Comparison of ENCODE assay signal across 17 cellular contexts in genomic region chr2:109141006-109141600, GRCh38. TPM values are rescaled to one million over a fixed set of nuclear protein-coding genes. Genes with fewer than 3 reads are reported as not detected.
DNase-seq lines count a peak whose midpoint lies in the region; ATAC-seq and TF ChIP-seq lines count a peak whose summit lies in the region.
"Had no signal": no experiment of that assay in that cellular context is flagged by ENCODE, and none has a peak within 500 bp of the region (broad histone marks: within the 10 kb centered on the region; RNA-seq: fewer than 3 reads in every experiment).

No MANE protein-coding gene starts in this region.

- H3K27me3 ChIP-seq in BLaER1 (no peaks in the 10 kb centered on the region), prostate gland (replicated peaks; ENCODE audit: insufficient read depth) (peaks cover 3% of the 10 kb centered on the region)
- H3K27me3 ChIP-seq in BLaER1 treated with 17β-estradiol and CSF1 and Interleukin-3, amounts not matched to agents 10 nM and 100 nM = no peaks in the 10 kb centered on the region

- H3K9ac ChIP-seq in BLaER1 = no peak overlapping the region
- no peak overlapping the region for H3K9ac ChIP-seq in BLaER1 treated with 17β-estradiol and CSF1 and Interleukin-3, amounts not matched to agents 10 nM and 100 nM

- H3K27ac ChIP-seq in BLaER1 (0 out of 2 replicates have a peak overlapping the region, but pooled peaks have one; percentile 7), prostate gland (no peak overlapping the region)
- H3K27ac ChIP-seq in BLaER1 treated with 17β-estradiol and CSF1 and Interleukin-3, amounts not matched to agents 10 nM and 100 nM = no peak overlapping the region

- H3K4me1 ChIP-seq in BLaER1 (peaks cover 95% of the 10 kb centered on the region), prostate gland (replicated peaks) (no peaks in the 10 kb centered on the region)
- H3K4me1 ChIP-seq in BLaER1 treated with 17β-estradiol and CSF1 and Interleukin-3, amounts not matched to agents 10 nM and 100 nM = peaks cover 78 to 100% (median 97%) of the 10 kb centered on the region in 10 experiments
- H3K4me1 ChIP-seq: HAP-1 had no signal

- ATAC-seq in sciatic nerve (no peak), left cardiac atrium (no peak)
- ATAC-seq: GM23338 had no signal

- peaks cover 82% of the 10 kb centered on the region for H4K20me1 ChIP-seq in BLaER1
- H4K20me1 ChIP-seq in BLaER1 treated with 17β-estradiol and CSF1 and Interleukin-3, amounts not matched to agents 10 nM and 100 nM = peaks cover 90 to 100% (median 100%) of the 10 kb centered on the region in 11 experiments

- intact Hi-C loops in sciatic nerve (cut with DNase I) = no loop called here
- intact Hi-C loops in prostate gland (cut with DNase I) = no loop called here
- intact Hi-C loops in left cardiac atrium (cut with DNase I) = no loop called here

- H3K9me3 ChIP-seq in BLaER1 (no peaks in the 10 kb centered on the region), prostate gland (no peaks in the 10 kb centered on the region)
- H3K9me3 ChIP-seq in BLaER1 treated with 17β-estradiol and CSF1 and Interleukin-3, amounts not matched to agents 10 nM and 100 nM (replicated peaks in 1 of 11) = peaks cover 0 to 5% (median 0%) of the 10 kb centered on the region in 11 experiments; a peak in 2 of 22 replicates
- H3K9me3 ChIP-seq: HAP-1 had no signal

- TF ChIP-seq CTCF in prostate gland (IDR thresholded peaks at IDR 0.05) = no peak

- 91% methylated on average over 12 of the region's 12 CpGs for WGBS in prostate gland

- H3K4me2 ChIP-seq in BLaER1 = peak overlapping the region; percentile 74
- peak overlapping the region; percentile 11 to 96 (median 81); a peak in 21 of 22 replicates for H3K4me2 ChIP-seq in BLaER1 treated with 17β-estradiol and CSF1 and Interleukin-3, amounts not matched to agents 10 nM and 100 nM
- H3K4me2 ChIP-seq: GM23338 had no signal

- DNase-seq in mesenteric fat pad (ENCODE audit: low spot score) (peak; percentile 62), sciatic nerve (ENCODE audit: low spot score) (peak; percentile 35), prostate gland (ENCODE audit: low spot score) (no peak), left cardiac atrium (no peak), C1 segment of cervical spinal cord (lab: John Stamatoyannopoulos, UW) (no peak)
- DNase-seq: Calu3; CD4-positive, alpha-beta memory T cell; COR-L47; DMS53; DMS79 treated with DMSO at 0.1 percent for 48 hours; GF-D8; HFFc6 had no signal

- TF ChIP-seq POLR2A in prostate gland (IDR thresholded peaks at IDR 0.05) = no peak

- H3K36me3 ChIP-seq in BLaER1 = 0 out of 2 replicates have a peak, but pooled peaks cover 5% of the 10 kb centered on the region
- peaks cover 0 to 27% (median 5%) of the 10 kb centered on the region in 11 experiments; a peak in 9 of 22 replicates for H3K36me3 ChIP-seq in BLaER1 treated with 17β-estradiol and CSF1 and Interleukin-3, amounts not matched to agents 10 nM and 100 nM
- H3K36me3 ChIP-seq in prostate gland = no peaks in the 10 kb centered on the region
- H3K36me3 ChIP-seq: HAP-1 had no signal

- H3K4me3 ChIP-seq in BLaER1 = no peak overlapping the region
- H3K4me3 ChIP-seq in BLaER1 treated with 17β-estradiol and CSF1 and Interleukin-3, amounts not matched to agents 10 nM and 100 nM = no peak overlapping the region
- no peak overlapping the region for H3K4me3 ChIP-seq in prostate gland
- H3K4me3 ChIP-seq: GM23338, HAP-1 had no signal

RNA-seq across cellular contexts. Expression of gene SH3RF3, which starts 12.1 kb away (rescaled TPM):
- total RNA-seq in mesenteric fat pad (20.4 TPM), sciatic nerve (6.4 TPM), prostate gland (10 to 100 TPM in 1 of 2 donors, 1 to 10 TPM in 1; 1.4 to 17.0 TPM), left cardiac atrium (1 to 10 TPM; 8.8 to 9.4 TPM)
- total RNA-seq: G401 had no signal

Comparison
In these comparisons a context has a peak if more than half of its experiments do, and no peak if none do; other contexts are left out.
1. DNase-seq: peak in mesenteric fat pad (single experiment) and sciatic nerve (single experiment); none in prostate gland (single experiment), left cardiac atrium (single experiment) and C1 segment of cervical spinal cord (0 of 14).